Comparison of ENCODE assay signal across 11 cellular contexts in genomic region chr2:164967781-164968228, GRCh38. TPM values are rescaled to one million over a fixed set of nuclear protein-coding genes. Genes with fewer than 3 reads are reported as not detected.
DNase-seq lines count a peak whose midpoint lies in the region; ATAC-seq, FAIRE-seq and TF ChIP-seq lines count a peak whose summit lies in the region.
"Had no signal": no experiment of that assay in that cellular context is flagged by ENCODE, and none has a peak within 500 bp of the region (broad histone marks: within the 10 kb centered on the region; RNA-seq: fewer than 3 reads in every experiment).

No MANE protein-coding gene starts in this region.

- H2AFZ ChIP-seq in SK-N-SH (ENCODE audit: low read depth) (no peak overlapping the region), keratinocyte (ENCODE audit: control insufficient read depth, low read length) (no peak overlapping the region)

- POLR2A ChIA-PET in SK-N-SH (lab: Yijun Ruan, JAX): no interaction called here

- intact Hi-C loops in lower leg skin (cut with DNase I; ENCODE audit: low total_unique reads): no loop called here

- no peak for TF ChIP-seq RAD21 in SK-N-SH (IDR thresholded peaks at IDR 0.05; ENCODE audit: low read length)

- no peaks in the 10 kb centered on the region for H3K9me2 ChIP-seq in SK-N-SH

- H3K9me3 ChIP-seq in SK-N-SH (no peaks in the 10 kb centered on the region), keratinocyte (ENCODE audit: control insufficient read depth, low read depth, low read length) (no peaks in the 10 kb centered on the region)

- in situ Hi-C loops in astrocyte of the spinal cord (cut with HindIII; ENCODE audit: low sequenced_read_pairs): no loop called here

- H4K20me1 ChIP-seq in SK-N-SH (ENCODE audit: insufficient read depth) (no peaks in the 10 kb centered on the region), keratinocyte (ENCODE audit: control insufficient read depth, extremely low read depth, insufficient read depth, low read length) (no peaks in the 10 kb centered on the region)

- no peak overlapping the region for H3K4me3 ChIP-seq in SK-N-SH (ENCODE audit: low read depth in 2 of 2, low read length in 1 of 2)
- H3K4me3 ChIP-seq in astrocyte of the spinal cord (ENCODE audit: low read depth, low read length): no peak overlapping the region
- H3K4me3 ChIP-seq in keratinocyte (ENCODE audit: control insufficient read depth in 2 of 3, extremely low read depth in 1 of 3, insufficient read depth in 2 of 3, low read depth in 1 of 3, low read length in 3 of 3): no peak overlapping the region
- no peak overlapping the region for H3K4me3 ChIP-seq in lower leg skin (ENCODE audit: low read depth, poor library complexity, severe bottlenecking)

- no peak; the same call in 2 of the 3 replicates for ATAC-seq in SK-N-SH treated with all-trans-retinoic acid at 6 μM for 48 hours

- H3K4me2 ChIP-seq in SK-N-SH: no peak overlapping the region
- H3K4me2 ChIP-seq in keratinocyte (ENCODE audit: control insufficient read depth, extremely low read depth, insufficient read depth, low read depth, low read length): no peak overlapping the region

- H3K36me3 ChIP-seq in SK-N-SH (replicated peaks in 1 of 2; ENCODE audit: control insufficient read depth in 1 of 2, insufficient read depth in 2 of 2, low read length in 1 of 2) (no peaks in the 10 kb centered on the region), keratinocyte (ENCODE audit: control insufficient read depth in 2 of 2, extremely low read depth in 1 of 2, insufficient read depth in 2 of 2, low read length in 2 of 2) (no peaks in the 10 kb centered on the region)

- peak; percentile 91 for FAIRE-seq in keratinocyte (lab: Jason Lieb, UNC)

- WGBS in SK-N-SH (ENCODE audit: low lambda C conversion rate): 88% methylated on average over 2 of the region's 2 CpGs
- WGBS in lower leg skin, 2 donors: 61 to 70% methylated on average over 2 of the region's 2 CpGs

- no peaks in the 10 kb centered on the region for H3F3A ChIP-seq in SK-N-SH (replicated peaks; ENCODE audit: insufficient read depth)

- no peaks in the 10 kb centered on the region for H3K9me1 ChIP-seq in keratinocyte (ENCODE audit: control insufficient read depth, extremely low read depth, insufficient read depth, low read length)

- H3K27me3 ChIP-seq in SK-N-SH (ENCODE audit: insufficient read depth): no peaks in the 10 kb centered on the region
- no peaks in the 10 kb centered on the region for H3K27me3 ChIP-seq in keratinocyte (ENCODE audit: control insufficient read depth, extremely low read depth, insufficient read depth, low read length)

- CTCF ChIA-PET in SK-N-SH (lab: Yijun Ruan, JAX): no interaction called here

- no peak for TF ChIP-seq EP300 in SK-N-SH (IDR thresholded peaks at IDR 0.05; ENCODE audit: borderline replicate concordance in 1 of 2, low read depth in 1 of 2, low read length in 1 of 2)

- DNase-seq in SK-N-SH: no peak
- DNase-seq in astrocyte of the spinal cord (ENCODE audit: low read depth, low spot score): peak; percentile 97
- peak; percentile 81 for DNase-seq in keratinocyte (ENCODE audit: low read depth, low spot score)
- DNase-seq in lower leg skin (ENCODE audit: low spot score in 2 of 2): no peak
- DNase-seq in epidermal melanocyte (ENCODE audit: insufficient read length, low spot score): no peak
- DNase-seq in activated naive CD4-positive, alpha-beta T cell (lab: John Stamatoyannopoulos, UW): no peak
- no peak for DNase-seq in CD1c-positive myeloid dendritic cell (ENCODE audit: extremely low spot score)
- DNase-seq: 8988T; activated CD4-positive, alpha-beta T cell treated with anti-CD3 and anti-CD28 coated beads, Interleukin-2, amount 10 ng/mL, durations not matched to agents 7 days and 5 days had no signal

- H3K9ac ChIP-seq in SK-N-SH: no peak overlapping the region
- H3K9ac ChIP-seq in keratinocyte (ENCODE audit: control insufficient read depth, extremely low read depth, insufficient read depth, low read length): no peak overlapping the region

- TF ChIP-seq CTCF in SK-N-SH (IDR thresholded peaks at IDR 0.05): no peak
- TF ChIP-seq CTCF in astrocyte of the spinal cord (IDR thresholded peaks at IDR 0.05; ENCODE audit: low read depth, low read length): no peak
- TF ChIP-seq CTCF in keratinocyte (optimal IDR thresholded peaks at IDR 0.05 in 1 of 3, IDR thresholded peaks at IDR 0.05 in 1 of 3, conservative IDR thresholded peaks at IDR 0.05 in 1 of 3; ENCODE audit: extremely low read depth in 1 of 3, insufficient read depth in 2 of 3, low read length in 3 of 3): no peak
- TF ChIP-seq CTCF in lower leg skin (IDR thresholded peaks at IDR 0.05): no peak

- H3K79me2 ChIP-seq in SK-N-SH (ENCODE audit: insufficient read depth) (no peaks in the 10 kb centered on the region), keratinocyte (ENCODE audit: control insufficient read depth, insufficient read depth, low read length) (no peaks in the 10 kb centered on the region)

- no peak overlapping the region for H3K27ac ChIP-seq in SK-N-SH (ENCODE audit: low read depth in 2 of 2, low read length in 1 of 2)
- H3K27ac ChIP-seq in keratinocyte (ENCODE audit: control insufficient read depth, insufficient read depth, low read length): peak overlapping the region; percentile 22

- no peak for TF ChIP-seq POLR2A in lower leg skin (IDR thresholded peaks at IDR 0.05)

- H3K4me1 ChIP-seq in SK-N-SH (ENCODE audit: control insufficient read depth in 1 of 2, insufficient read depth in 2 of 2, low read depth in 1 of 2, low read length in 1 of 2) (peaks cover 2 to 7% of the 10 kb centered on the region in 2 experiments; a peak in 1 of 4 replicates), keratinocyte (ENCODE audit: control insufficient read depth, extremely low read depth, insufficient read depth, low read length) (peaks cover 13% of the 10 kb centered on the region)

- dilution Hi-C loops in keratinocyte (cut with MboI; ENCODE audit: extremely low pct_ligation_motif_present, low sequenced_read_pairs): no loop called here

TF ChIP-seq in SK-N-SH, 30 proteins besides CTCF, POLR2A, EP300 and RAD21:
- TF ChIP-seq SIN3A (IDR thresholded peaks at IDR 0.05; ENCODE audit: borderline replicate concordance, low read depth, low read length): no peak
- TF ChIP-seq NRF1 (IDR thresholded peaks at IDR 0.05; ENCODE audit: low read depth, low read length): no peak
- no peak for TF ChIP-seq CHD2 (IDR thresholded peaks at IDR 0.05; ENCODE audit: low read length, partially characterized antibody)
- no peak for TF ChIP-seq MAX (IDR thresholded peaks at IDR 0.05; ENCODE audit: low read depth)
- no peak for TF ChIP-seq PBX3 (IDR thresholded peaks at IDR 0.05)
- TF ChIP-seq NFIC (IDR thresholded peaks at IDR 0.05; ENCODE audit: borderline replicate concordance): 0 out of 2 replicates have a peak, but pooled peaks have one; percentile 5

TF ChIP-seq in SK-N-SH treated with all-trans-retinoic acid at 6 μM for 48 hours, 23 proteins besides CTCF, POLR2A, EP300 and RAD21 (continues in another document):
- no peak for TF ChIP-seq CSDC2 (CRISPR knock-in tag; IDR thresholded peaks at IDR 0.05)
- no peak for TF ChIP-seq ZC3H10 (CRISPR knock-in tag; IDR thresholded peaks at IDR 0.05)
- no peak for TF ChIP-seq TCF4 (CRISPR knock-in tag; IDR thresholded peaks at IDR 0.05; ENCODE audit: borderline replicate concordance)
- TF ChIP-seq ZNF70 (CRISPR knock-in tag; IDR thresholded peaks at IDR 0.05): no peak
- no peak for TF ChIP-seq ZFP3 (CRISPR knock-in tag; IDR thresholded peaks at IDR 0.05)
- TF ChIP-seq PPARA (CRISPR knock-in tag; IDR thresholded peaks at IDR 0.05; ENCODE audit: borderline replicate concordance): no peak
- no peak for TF ChIP-seq BACH2 (CRISPR knock-in tag; IDR thresholded peaks at IDR 0.05; ENCODE audit: borderline replicate concordance)
- no peak for TF ChIP-seq CREB5 (CRISPR knock-in tag; IDR thresholded peaks at IDR 0.05; ENCODE audit: low read depth)
- TF ChIP-seq POU6F1 (CRISPR knock-in tag; IDR thresholded peaks at IDR 0.05; ENCODE audit: borderline replicate concordance, low read depth): no peak
- TF ChIP-seq GLIS3 (CRISPR knock-in tag; IDR thresholded peaks at IDR 0.05): no peak

RNA-seq across cellular contexts. Expression of gene SLC38A11, which starts 12.5 kb away (rescaled TPM):
- not detected in 2 replicates for polyA plus RNA-seq in SK-N-SH (2012; rRNA removed)
- polyA plus RNA-seq in SK-N-SH (2012; cell fraction: cytosol; rRNA removed): 0.01 and 0.05 TPM in 2 replicates
- 0.05 TPM in 1 of 2 replicates, not detected in the other for polyA plus RNA-seq in SK-N-SH (2012; cell fraction: nucleus; rRNA removed)
- polyA plus RNA-seq in keratinocyte: not detected in 3 replicates
- polyA plus RNA-seq in keratinocyte (2011; ENCODE audit: low read depth): not detected
- not detected in 2 replicates for polyA plus RNA-seq in keratinocyte (2011; cell fraction: cytosol; rRNA removed)
- polyA plus RNA-seq in keratinocyte (2011; cell fraction: nucleus; rRNA removed): 0.17 TPM in 1 of 2 replicates, not detected in the other
- polyA plus RNA-seq in keratinocyte (2012; ENCODE audit: low replicate concordance): 0.23 TPM in 1 of 2 replicates, not detected in the other
- not detected in 3 replicates for polyA minus RNA-seq in keratinocyte
- polyA minus RNA-seq in keratinocyte (2011; cell fraction: cytosol; rRNA and poly(A)+ RNA removed): not detected
- not detected in 2 replicates for polyA minus RNA-seq in keratinocyte (2011; cell fraction: nucleus; rRNA and poly(A)+ RNA removed)
- 1 to 10 TPM in 1 of 4 donors, under 1 TPM in 2, not detected in 1; 0.32 to 2.9 (median 0.52) TPM for total RNA-seq in lower leg skin
- total RNA-seq: activated CD4-positive, alpha-beta T cell treated with anti-CD3 and anti-CD28 coated beads, Interleukin-2, amount 10 ng/mL, durations not matched to agents 7 days and 5 days; pulmonary artery endothelial cell had no signal

Comparison
In these comparisons a context has a peak if more than half of its experiments do, and no peak if none do; other contexts are left out.
1. DNase-seq: peak in astrocyte of the spinal cord (single experiment) and keratinocyte (single experiment); none in SK-N-SH (single experiment), lower leg skin (0 of 2), epidermal melanocyte (single experiment), activated naive CD4-positive, alpha-beta T cell (0 of 4) and CD1c-positive myeloid dendritic cell (single experiment).